ENCODE assay signal across 1 cellular context in the genomic region with DNA sequence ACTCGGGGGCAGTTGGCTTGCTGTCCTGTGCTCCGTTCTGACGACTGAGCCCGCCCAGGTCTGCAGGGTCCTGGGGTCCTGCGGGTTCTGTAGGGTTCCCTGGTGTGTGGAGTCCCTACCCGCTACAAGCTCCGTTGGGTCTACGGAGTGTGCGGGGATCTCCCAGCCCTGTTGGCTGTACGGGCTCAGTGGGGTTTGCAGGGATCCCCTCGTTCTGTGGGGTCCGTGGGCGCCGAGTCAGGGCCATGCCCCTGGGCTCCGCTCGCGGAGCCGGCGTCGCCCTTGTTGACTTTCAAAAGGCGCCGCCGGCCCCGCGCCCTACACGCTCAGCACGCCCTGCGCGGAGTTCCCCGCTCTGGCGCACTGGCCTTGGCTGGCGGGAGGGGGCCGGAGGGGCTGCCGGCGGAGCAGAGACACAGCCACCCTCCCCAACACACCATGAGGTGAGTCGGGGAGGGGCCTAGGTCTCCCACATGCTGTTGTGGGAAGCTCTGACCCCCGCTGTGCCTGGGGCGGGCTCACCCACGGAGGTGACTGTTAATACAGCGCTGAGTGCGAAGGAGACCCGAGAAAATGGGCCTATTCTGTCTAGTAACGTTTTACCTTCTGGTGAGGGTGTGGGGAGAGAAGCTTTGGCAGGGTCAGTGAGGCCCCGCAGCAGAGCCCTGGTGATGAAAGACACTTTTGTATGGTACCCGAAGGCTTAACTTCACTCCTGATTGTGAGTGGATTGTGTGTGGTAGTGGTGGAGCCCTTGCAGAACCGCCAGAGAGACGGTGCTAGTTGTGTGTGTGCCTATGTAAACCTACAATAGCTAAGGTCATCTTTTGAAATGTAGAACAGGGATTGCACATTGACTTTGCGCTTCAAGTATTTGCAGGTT.
TF ChIP-seq lines count a peak whose summit lies in the region.

No MANE protein-coding gene starts in this region.

TF ChIP-seq in HepG2, 621 proteins besides CTCF, POLR2A, EP300 and RAD21 (continued from another document and continues in another):
- TF ChIP-seq, protein P1, sequence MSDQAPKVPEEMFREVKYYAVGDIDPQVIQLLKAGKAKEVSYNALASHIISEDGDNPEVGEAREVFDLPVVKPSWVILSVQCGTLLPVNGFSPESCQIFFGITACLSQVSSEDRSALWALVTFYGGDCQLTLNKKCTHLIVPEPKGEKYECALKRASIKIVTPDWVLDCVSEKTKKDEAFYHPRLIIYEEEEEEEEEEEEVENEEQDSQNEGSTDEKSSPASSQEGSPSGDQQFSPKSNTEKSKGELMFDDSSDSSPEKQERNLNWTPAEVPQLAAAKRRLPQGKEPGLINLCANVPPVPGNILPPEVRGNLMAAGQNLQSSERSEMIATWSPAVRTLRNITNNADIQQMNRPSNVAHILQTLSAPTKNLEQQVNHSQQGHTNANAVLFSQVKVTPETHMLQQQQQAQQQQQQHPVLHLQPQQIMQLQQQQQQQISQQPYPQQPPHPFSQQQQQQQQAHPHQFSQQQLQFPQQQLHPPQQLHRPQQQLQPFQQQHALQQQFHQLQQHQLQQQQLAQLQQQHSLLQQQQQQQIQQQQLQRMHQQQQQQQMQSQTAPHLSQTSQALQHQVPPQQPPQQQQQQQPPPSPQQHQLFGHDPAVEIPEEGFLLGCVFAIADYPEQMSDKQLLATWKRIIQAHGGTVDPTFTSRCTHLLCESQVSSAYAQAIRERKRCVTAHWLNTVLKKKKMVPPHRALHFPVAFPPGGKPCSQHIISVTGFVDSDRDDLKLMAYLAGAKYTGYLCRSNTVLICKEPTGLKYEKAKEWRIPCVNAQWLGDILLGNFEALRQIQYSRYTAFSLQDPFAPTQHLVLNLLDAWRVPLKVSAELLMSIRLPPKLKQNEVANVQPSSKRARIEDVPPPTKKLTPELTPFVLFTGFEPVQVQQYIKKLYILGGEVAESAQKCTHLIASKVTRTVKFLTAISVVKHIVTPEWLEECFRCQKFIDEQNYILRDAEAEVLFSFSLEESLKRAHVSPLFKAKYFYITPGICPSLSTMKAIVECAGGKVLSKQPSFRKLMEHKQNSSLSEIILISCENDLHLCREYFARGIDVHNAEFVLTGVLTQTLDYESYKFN (CRISPR knock-in tag; conservative IDR thresholded peaks at IDR 0.05), result peak; percentile 89
- TF ChIP-seq RFX1 (IDR thresholded peaks at IDR 0.05) (no peak), NFE2 (CRISPR knock-in tag; IDR thresholded peaks at IDR 0.05) (no peak), STAG1 (CRISPR knock-in tag; IDR thresholded peaks at IDR 0.05) (no peak; the same call in 1 of the 2 replicates), JDP2 (CRISPR knock-in tag; IDR thresholded peaks at IDR 0.05; ENCODE audit: borderline replicate concordance) (no peak; the same call in 1 of the 2 replicates), ZNF207 (IDR thresholded peaks at IDR 0.05; ENCODE audit: borderline replicate concordance) (no peak), MIER3 (CRISPR knock-in tag; IDR thresholded peaks at IDR 0.05; ENCODE audit: borderline replicate concordance) (no peak; the same call in 1 of the 2 replicates), KLF12 (CRISPR knock-in tag; IDR thresholded peaks at IDR 0.05; ENCODE audit: borderline replicate concordance) (0 out of 2 replicates have a peak, but pooled peaks have one; percentile 69), SP1 (IDR thresholded peaks at IDR 0.05) (no peak), SP1 (CRISPR knock-in tag; IDR thresholded peaks at IDR 0.05) (peak; percentile 62), JUND (CRISPR knock-in tag; IDR thresholded peaks at IDR 0.05) (no peak), AHDC1 (CRISPR knock-in tag; IDR thresholded peaks at IDR 0.05; ENCODE audit: borderline replicate concordance) (peak; percentile 75; the same call in 1 of the 2 replicates), CEBPB (IDR thresholded peaks at IDR 0.05; ENCODE audit: borderline replicate concordance, low read depth, low read length) (peak; percentile 80), ZBTB4 (CRISPR knock-in tag; IDR thresholded peaks at IDR 0.05; ENCODE audit: borderline replicate concordance) (peak; percentile 63; the same call in 1 of the 2 replicates), ZMYM2 (CRISPR knock-in tag; IDR thresholded peaks at IDR 0.05) (0 out of 2 replicates have a peak, but pooled peaks have one; percentile 14), XRCC5 (optimal IDR thresholded peaks at IDR 0.05; ENCODE audit: low read length) (peak; percentile 56), ZNF629 (CRISPR knock-in tag; conservative IDR thresholded peaks at IDR 0.05) (peak; percentile 65; the same call in 1 of the 2 replicates), ARID2 (CRISPR knock-in tag; IDR thresholded peaks at IDR 0.05; ENCODE audit: borderline replicate concordance) (0 out of 2 replicates have a peak, but pooled peaks have one; percentile 7), MYC (CRISPR knock-in tag; IDR thresholded peaks at IDR 0.05; ENCODE audit: borderline replicate concordance) (peak; percentile 99), CENPX (CRISPR knock-in tag; IDR thresholded peaks at IDR 0.05) (no peak), ZNF780A (CRISPR knock-in tag; IDR thresholded peaks at IDR 0.05) (0 out of 2 replicates have a peak, but pooled peaks have one; percentile 41), ZNF841 (CRISPR knock-in tag; IDR thresholded peaks at IDR 0.05; ENCODE audit: borderline replicate concordance) (no peak), SYNCRIP (IDR thresholded peaks at IDR 0.05; ENCODE audit: insufficient read depth, low read depth, low read length) (no peak), BCL6 (CRISPR knock-in tag; IDR thresholded peaks at IDR 0.05) (peak; percentile 73), ZBTB39 (CRISPR knock-in tag; IDR thresholded peaks at IDR 0.05) (no peak), FOXA1 (IDR thresholded peaks at IDR 0.05) (no peak), FOXA1 (CRISPR knock-in tag; IDR thresholded peaks at IDR 0.05) (peak; percentile 89), CEBPG (CRISPR knock-in tag; IDR thresholded peaks at IDR 0.05) (peak; percentile 76)
- TF ChIP-seq, protein P2, sequence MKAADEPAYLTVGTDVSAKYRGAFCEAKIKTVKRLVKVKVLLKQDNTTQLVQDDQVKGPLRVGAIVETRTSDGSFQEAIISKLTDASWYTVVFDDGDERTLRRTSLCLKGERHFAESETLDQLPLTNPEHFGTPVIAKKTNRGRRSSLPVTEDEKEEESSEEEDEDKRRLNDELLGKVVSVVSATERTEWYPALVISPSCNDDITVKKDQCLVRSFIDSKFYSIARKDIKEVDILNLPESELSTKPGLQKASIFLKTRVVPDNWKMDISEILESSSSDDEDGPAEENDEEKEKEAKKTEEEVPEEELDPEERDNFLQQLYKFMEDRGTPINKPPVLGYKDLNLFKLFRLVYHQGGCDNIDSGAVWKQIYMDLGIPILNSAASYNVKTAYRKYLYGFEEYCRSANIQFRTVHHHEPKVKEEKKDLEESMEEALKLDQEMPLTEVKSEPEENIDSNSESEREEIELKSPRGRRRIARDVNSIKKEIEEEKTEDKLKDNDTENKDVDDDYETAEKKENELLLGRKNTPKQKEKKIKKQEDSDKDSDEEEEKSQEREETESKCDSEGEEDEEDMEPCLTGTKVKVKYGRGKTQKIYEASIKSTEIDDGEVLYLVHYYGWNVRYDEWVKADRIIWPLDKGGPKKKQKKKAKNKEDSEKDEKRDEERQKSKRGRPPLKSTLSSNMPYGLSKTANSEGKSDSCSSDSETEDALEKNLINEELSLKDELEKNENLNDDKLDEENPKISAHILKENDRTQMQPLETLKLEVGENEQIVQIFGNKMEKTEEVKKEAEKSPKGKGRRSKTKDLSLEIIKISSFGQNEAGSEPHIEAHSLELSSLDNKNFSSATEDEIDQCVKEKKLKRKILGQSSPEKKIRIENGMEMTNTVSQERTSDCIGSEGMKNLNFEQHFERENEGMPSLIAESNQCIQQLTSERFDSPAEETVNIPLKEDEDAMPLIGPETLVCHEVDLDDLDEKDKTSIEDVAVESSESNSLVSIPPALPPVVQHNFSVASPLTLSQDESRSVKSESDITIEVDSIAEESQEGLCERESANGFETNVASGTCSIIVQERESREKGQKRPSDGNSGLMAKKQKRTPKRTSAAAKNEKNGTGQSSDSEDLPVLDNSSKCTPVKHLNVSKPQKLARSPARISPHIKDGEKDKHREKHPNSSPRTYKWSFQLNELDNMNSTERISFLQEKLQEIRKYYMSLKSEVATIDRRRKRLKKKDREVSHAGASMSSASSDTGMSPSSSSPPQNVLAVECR (CRISPR knock-in tag; IDR thresholded peaks at IDR 0.05; ENCODE audit: borderline replicate concordance), result peak; percentile 90
- TF ChIP-seq, protein P3, sequence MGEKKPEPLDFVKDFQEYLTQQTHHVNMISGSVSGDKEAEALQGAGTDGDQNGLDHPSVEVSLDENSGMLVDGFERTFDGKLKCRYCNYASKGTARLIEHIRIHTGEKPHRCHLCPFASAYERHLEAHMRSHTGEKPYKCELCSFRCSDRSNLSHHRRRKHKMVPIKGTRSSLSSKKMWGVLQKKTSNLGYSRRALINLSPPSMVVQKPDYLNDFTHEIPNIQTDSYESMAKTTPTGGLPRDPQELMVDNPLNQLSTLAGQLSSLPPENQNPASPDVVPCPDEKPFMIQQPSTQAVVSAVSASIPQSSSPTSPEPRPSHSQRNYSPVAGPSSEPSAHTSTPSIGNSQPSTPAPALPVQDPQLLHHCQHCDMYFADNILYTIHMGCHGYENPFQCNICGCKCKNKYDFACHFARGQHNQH (CRISPR knock-in tag; IDR thresholded peaks at IDR 0.05), result peak; percentile 81; the same call in 1 of the 2 replicates
